ENCODE assay signal across 18 cellular contexts in genomic region chr6:168562576-168563151, GRCh38.
"Had no signal": no experiment of that assay in that cellular context is flagged by ENCODE, and none has a peak within 500 bp of the region (broad histone marks: within the 10 kb centered on the region; RNA-seq: fewer than 3 reads in every experiment).

No MANE protein-coding gene starts in this region.

- H3K9me3 ChIP-seq: esophagus muscularis mucosa, gastrocnemius medialis, right atrium auricular region, thyroid gland, uterus had no signal

- H3K36me3 Mint-ChIP-seq: immature natural killer cell; natural killer cell treated with Interleukin-12 subunit alpha and Interleukin-12 subunit beta and Interleukin-15 and Interleukin-18, amount 100 ng/mL, for 72 hours had no signal

- H3K27me3 ChIP-seq: esophagus muscularis mucosa, gastrocnemius medialis, right atrium auricular region, thyroid gland, upper lobe of left lung, uterus had no signal

- H3K27ac Mint-ChIP-seq: dendritic cell treated with granulocyte-macrophage colony-stimulating factor and Interleukin-4, amounts not matched to agents 40 ng/mL and 50 ng/mL, for 4 days; effector memory CD8-positive, alpha-beta T cell; natural killer cell treated with Interleukin-12 subunit alpha and Interleukin-12 subunit beta and Interleukin-15 and Interleukin-18, amount 100 ng/mL, for 72 hours had no signal

- H3K4me3 Mint-ChIP-seq: dendritic cell treated with granulocyte-macrophage colony-stimulating factor and Interleukin-4, amounts not matched to agents 40 ng/mL and 50 ng/mL, for 4 days; effector memory CD8-positive, alpha-beta T cell; natural killer cell treated with Interleukin-12 subunit alpha and Interleukin-12 subunit beta and Interleukin-15 and Interleukin-18, amount 100 ng/mL, for 72 hours had no signal

- ATAC-seq: effector memory CD8-positive, alpha-beta T cell; gastrocnemius medialis; natural killer cell treated with Interleukin-12 subunit alpha and Interleukin-12 subunit beta and Interleukin-15 and Interleukin-18, amount 100 ng/mL, for 72 hours had no signal

- H3K4me1 ChIP-seq: esophagus muscularis mucosa, gastrocnemius medialis, thyroid gland, upper lobe of left lung, uterus had no signal

- H3K36me3 ChIP-seq: gastrocnemius medialis, left ventricle myocardium inferior, right atrium auricular region, thyroid gland, upper lobe of left lung, uterus had no signal

- H3K27me3 Mint-ChIP-seq: dendritic cell treated with granulocyte-macrophage colony-stimulating factor and Interleukin-4, amounts not matched to agents 40 ng/mL and 50 ng/mL, for 4 days had no signal

- DNase-seq: effector memory CD8-positive, alpha-beta T cell; gastrocnemius medialis; immature natural killer cell; left ventricle myocardium inferior; mesenchymal stem cell; midbrain; stimulated activated CD4-positive, alpha-beta T cell treated with anti-CD3 and anti-CD28 coated beads, Interleukin-2, amount 100 ng/mL, for 48 hours; stimulated activated naive CD4-positive, alpha-beta T cell treated with Interleukin-2 at 50 U/mL for 16 hours; thyroid gland; uterus had no signal

- H3K9me3 Mint-ChIP-seq: effector memory CD8-positive, alpha-beta T cell; immature natural killer cell; natural killer cell treated with Interleukin-12 subunit alpha and Interleukin-12 subunit beta and Interleukin-15 and Interleukin-18, amount 100 ng/mL, for 72 hours had no signal

- H3K4me3 ChIP-seq: esophagus muscularis mucosa, gastrocnemius medialis, left ventricle myocardium inferior, lung, right atrium auricular region, smooth muscle cell, thyroid gland, upper lobe of left lung, uterus had no signal

- H3K27ac ChIP-seq: epithelial cell of prostate, esophagus muscularis mucosa, gastrocnemius medialis, left ventricle myocardium inferior, right atrium auricular region, thyroid gland, upper lobe of left lung had no signal
